ENCODE assay signal across 18 cellular contexts in genomic region chr20:63966944-63967322, GRCh38. TPM values are rescaled to one million over a fixed set of nuclear protein-coding genes. Genes with fewer than 3 reads are reported as not detected.
A peak's percentile ranks its signal among the peaks of the same experiment; 100 is the strongest.
DNase-seq lines count a peak whose midpoint lies in the region; ATAC-seq and TF ChIP-seq lines count a peak whose summit lies in the region.
"Had no signal": no experiment of that assay in that cellular context is flagged by ENCODE, and none has a peak within 500 bp of the region (broad histone marks: within the 10 kb centered on the region; RNA-seq: fewer than 3 reads in every experiment).

No MANE protein-coding gene starts in this region.

- peaks cover 9 to 13% of the 10 kb centered on the region in 2 donors for H3K4me1 ChIP-seq in neuronal stem cell (ENCODE audit: control insufficient read depth in 2 of 2, insufficient read depth in 1 of 2, low read depth in 1 of 2, low read length in 2 of 2)

- no peak overlapping the region for H2BK15ac ChIP-seq in neuronal stem cell (ENCODE audit: low read length)

- H2BK12ac ChIP-seq in neuronal stem cell (ENCODE audit: low read length) = no peak overlapping the region

- H3K4me1 Mint-ChIP-seq in natural killer cell treated with Interleukin-12 subunit alpha and Interleukin-12 subunit beta and Interleukin-15 and Interleukin-18, amount 100 ng/mL, for 72 hours (ENCODE audit: low read depth in 2 of 2) = peaks cover 0 to 13% of the 10 kb centered on the region in 2 donors
- H3K4me1 Mint-ChIP-seq in natural killer cell = peaks cover 8% of the 10 kb centered on the region in 2 donors

- DNase-seq in natural killer cell treated with Interleukin-12 subunit alpha and Interleukin-12 subunit beta and Interleukin-15 and Interleukin-18, amount 100 ng/mL, for 72 hours (ENCODE audit: low spot score) = peak; percentile 50
- no peak for DNase-seq in natural killer cell
- no peak for DNase-seq in neuronal stem cell (ENCODE audit: low spot score)
- no peak for DNase-seq in KG1 (lab: John Stamatoyannopoulos, UW)
- no peak for DNase-seq in lower leg skin (ENCODE audit: low spot score in 2 of 2)
- DNase-seq: ACHN; AML-193; CD4-positive, CD25-positive, alpha-beta regulatory T cell; DMS53; IMR-90; NCI-H1105; NCI-H1694; NCI-H345; NCI-H526 treated with DMSO at 0.1 percent for 48 hours; NK-92 treated with Interleukin-12 subunit alpha and Interleukin-12 subunit beta, amount 100 ng/mL, for 24 hours had no signal

- no CpG with 5 or more reads among the region's 13 CpGs for WGBS in neuronal stem cell (ENCODE audit: extremely low coverage in 2 of 2, insufficient read length in 2 of 2, insufficient replicate concordance in 1 of 2), 2 donors
- 92 to 95% methylated on average over 9 to 12 of the region's 13 CpGs for WGBS in lower leg skin, 2 donors

- TF ChIP-seq CTCF in natural killer cell (IDR thresholded peaks at IDR 0.05) (no peak), VCaP (conservative IDR thresholded peaks at IDR 0.05) (no peak), lower leg skin (IDR thresholded peaks at IDR 0.05) (no peak)

- H3K27me3 Mint-ChIP-seq in natural killer cell treated with Interleukin-12 subunit alpha and Interleukin-12 subunit beta and Interleukin-15 and Interleukin-18, amount 100 ng/mL, for 72 hours = no peaks in the 10 kb centered on the region
- H3K27me3 Mint-ChIP-seq in natural killer cell (ENCODE audit: low read depth in 2 of 2) = no peaks in the 10 kb centered on the region
- H3K27me3 Mint-ChIP-seq: CD4-positive, CD25-positive, alpha-beta regulatory T cell had no signal

- H3K9me3 ChIP-seq in neuronal stem cell (replicated peaks in 1 of 2; ENCODE audit: control insufficient read depth in 2 of 2, insufficient read depth in 1 of 2, low read depth in 1 of 2, low read length in 2 of 2) = peaks cover 0 to 31% of the 10 kb centered on the region in 2 donors

- no peak overlapping the region for H2AFZ ChIP-seq in neuronal stem cell (ENCODE audit: low read length)

- peak overlapping the region; percentile 28 for H2AK5ac ChIP-seq in neuronal stem cell (ENCODE audit: low read depth, low read length)

- H2BK120ac ChIP-seq in neuronal stem cell (ENCODE audit: low read depth, low read length) = no peak overlapping the region

- TF ChIP-seq POLR2A in lower leg skin (IDR thresholded peaks at IDR 0.05) = no peak

- no peak overlapping the region for H4K8ac ChIP-seq in neuronal stem cell (ENCODE audit: low read depth, low read length)

- no peak overlapping the region for H3K23ac ChIP-seq in neuronal stem cell (ENCODE audit: low read depth, low read length, poor library complexity)

- H3K14ac ChIP-seq in neuronal stem cell (ENCODE audit: low read length) = no peak overlapping the region

- H3K9ac ChIP-seq in neuronal stem cell (ENCODE audit: low read depth, low read length, poor library complexity) = no peak overlapping the region

- ATAC-seq in natural killer cell treated with Interleukin-12 subunit alpha and Interleukin-12 subunit beta and Interleukin-15 and Interleukin-18, amount 100 ng/mL, for 72 hours = no peak
- ATAC-seq in natural killer cell (no peak), GM19455 (IDR thresholded peaks at IDR 0.05; ENCODE audit: unreplicated experiment) (no peak)

- no peak overlapping the region for H4K91ac ChIP-seq in neuronal stem cell (ENCODE audit: low read depth, low read length, poor library complexity)

- peaks cover 45 to 54% of the 10 kb centered on the region in 2 donors for H3K36me3 ChIP-seq in neuronal stem cell (replicated peaks in 1 of 2; ENCODE audit: control insufficient read depth in 2 of 2, insufficient read depth in 2 of 2, low read length in 2 of 2)

- H3K27ac Mint-ChIP-seq in natural killer cell treated with Interleukin-12 subunit alpha and Interleukin-12 subunit beta and Interleukin-15 and Interleukin-18, amount 100 ng/mL, for 72 hours = no peak overlapping the region
- H3K27ac Mint-ChIP-seq in natural killer cell = no peak overlapping the region
- H3K27ac Mint-ChIP-seq: CD4-positive, CD25-positive, alpha-beta regulatory T cell had no signal

- no peak overlapping the region for H3K4me2 ChIP-seq in neuronal stem cell (ENCODE audit: insufficient read depth, low read length, poor library complexity, severe bottlenecking)

- intact Hi-C loops in natural killer cell (cut with micrococcal nuclease) = no loop called here
- intact Hi-C loops in lower leg skin (cut with DNase I; ENCODE audit: low total_unique reads) = no loop called here

- H3K4me3 Mint-ChIP-seq in natural killer cell treated with Interleukin-12 subunit alpha and Interleukin-12 subunit beta and Interleukin-15 and Interleukin-18, amount 100 ng/mL, for 72 hours = no peak overlapping the region
- no peak overlapping the region for H3K4me3 Mint-ChIP-seq in natural killer cell

- H3K18ac ChIP-seq in neuronal stem cell (ENCODE audit: low read length) = no peak overlapping the region

- no peaks in the 10 kb centered on the region for H3K9me3 Mint-ChIP-seq in natural killer cell treated with Interleukin-12 subunit alpha and Interleukin-12 subunit beta and Interleukin-15 and Interleukin-18, amount 100 ng/mL, for 72 hours
- H3K9me3 Mint-ChIP-seq in natural killer cell = no peaks in the 10 kb centered on the region

- peaks cover 0 to 4% (median 0%) of the 10 kb centered on the region in 3 experiments for H3K27me3 ChIP-seq in neuronal stem cell (ENCODE audit: control insufficient read depth in 3 of 3, insufficient read depth in 3 of 3, low read depth in 1 of 3, low read length in 3 of 3)

- H3K27ac ChIP-seq in VCaP (peak overlapping the region; percentile 4; the same call in 1 of the 2 replicates), neuronal stem cell (replicated peaks; ENCODE audit: low read length) (no peak overlapping the region)

- H3K4me3 ChIP-seq in neuronal stem cell (ENCODE audit: low read length in 2 of 2) = no peak overlapping the region
- no peak overlapping the region for H3K4me3 ChIP-seq in lower leg skin (ENCODE audit: low read depth, poor library complexity, severe bottlenecking)
- H3K4me3 ChIP-seq: HAP-1 had no signal

- peaks cover 10% of the 10 kb centered on the region for H3K79me1 ChIP-seq in neuronal stem cell (ENCODE audit: low read depth, low read length)

- H2BK5ac ChIP-seq in neuronal stem cell (ENCODE audit: low read length) = no peak overlapping the region

- H3K36me3 Mint-ChIP-seq in natural killer cell treated with Interleukin-12 subunit alpha and Interleukin-12 subunit beta and Interleukin-15 and Interleukin-18, amount 100 ng/mL, for 72 hours = no peaks in the 10 kb centered on the region
- H3K36me3 Mint-ChIP-seq in natural killer cell = no peaks in the 10 kb centered on the region

- H3K4ac ChIP-seq in neuronal stem cell (ENCODE audit: low read length) = no peak overlapping the region

RNA-seq across cellular contexts. Expression of gene ZNF512B, which starts 2.8 kb away (rescaled TPM):
- 10 to 100 TPM in 1 of 2 donors, 1 to 10 TPM in 1; 9.6 to 13.8 TPM for total RNA-seq in natural killer cell treated with Interleukin-12 subunit alpha and Interleukin-12 subunit beta and Interleukin-15 and Interleukin-18, amount 100 ng/mL, for 72 hours
- total RNA-seq in natural killer cell (10 to 100 TPM; 11.5 to 16.8 (median 13.8) TPM), lower leg skin (10 to 100 TPM; 15.3 to 19.8 (median 16.7) TPM)
- polyA plus RNA-seq in neuronal stem cell (2013, experiment 1 of 2) = 7.8 TPM
- polyA plus RNA-seq in neuronal stem cell (2013, experiment 2 of 2) = 7.3 TPM

RNA-seq across cellular contexts. Expression of gene UCKL1, which starts 10.7 kb away (rescaled TPM):
- 10 to 100 TPM; 32.6 to 52.9 TPM for total RNA-seq in natural killer cell treated with Interleukin-12 subunit alpha and Interleukin-12 subunit beta and Interleukin-15 and Interleukin-18, amount 100 ng/mL, for 72 hours
- total RNA-seq in natural killer cell (10 to 100 TPM; 49.9 to 58.1 (median 49.9) TPM), lower leg skin (10 to 100 TPM; 28.1 to 44.3 (median 33.6) TPM)
- polyA plus RNA-seq in neuronal stem cell (2013, experiment 1 of 2) = 17.0 TPM
- polyA plus RNA-seq in neuronal stem cell (2013, experiment 2 of 2) = 15.6 TPM

RNA-seq across cellular contexts. Expression of gene SAMD10, which starts 12.5 kb away (rescaled TPM):
- 10 to 100 TPM; 33.3 to 33.6 TPM for total RNA-seq in natural killer cell treated with Interleukin-12 subunit alpha and Interleukin-12 subunit beta and Interleukin-15 and Interleukin-18, amount 100 ng/mL, for 72 hours
- total RNA-seq in natural killer cell = 10 to 100 TPM; 15.2 to 22.3 (median 17.6) TPM
- polyA plus RNA-seq in neuronal stem cell (2013, experiment 1 of 2) = 6.5 TPM
- 5.8 TPM for polyA plus RNA-seq in neuronal stem cell (2013, experiment 2 of 2)
- total RNA-seq in lower leg skin = 10 to 100 TPM in 3 of 4 donors, 1 to 10 TPM in 1; 8.1 to 11.3 (median 10.6) TPM

RNA-seq across cellular contexts. Expression of gene PRPF6, which starts 14.0 kb away (rescaled TPM):
- total RNA-seq in natural killer cell treated with Interleukin-12 subunit alpha and Interleukin-12 subunit beta and Interleukin-15 and Interleukin-18, amount 100 ng/mL, for 72 hours = 10 to 100 TPM; 65.9 to 87.7 TPM
- total RNA-seq in natural killer cell (10 to 100 TPM; 52.7 to 63.0 (median 55.0) TPM), lower leg skin (10 to 100 TPM; 66.8 to 88.3 (median 79.1) TPM)
- polyA plus RNA-seq in neuronal stem cell (2013, experiment 1 of 2) = 50.0 TPM
- 49.3 TPM for polyA plus RNA-seq in neuronal stem cell (2013, experiment 2 of 2)
